ENCODE assay signal across 8 cellular contexts in the genomic region with DNA sequence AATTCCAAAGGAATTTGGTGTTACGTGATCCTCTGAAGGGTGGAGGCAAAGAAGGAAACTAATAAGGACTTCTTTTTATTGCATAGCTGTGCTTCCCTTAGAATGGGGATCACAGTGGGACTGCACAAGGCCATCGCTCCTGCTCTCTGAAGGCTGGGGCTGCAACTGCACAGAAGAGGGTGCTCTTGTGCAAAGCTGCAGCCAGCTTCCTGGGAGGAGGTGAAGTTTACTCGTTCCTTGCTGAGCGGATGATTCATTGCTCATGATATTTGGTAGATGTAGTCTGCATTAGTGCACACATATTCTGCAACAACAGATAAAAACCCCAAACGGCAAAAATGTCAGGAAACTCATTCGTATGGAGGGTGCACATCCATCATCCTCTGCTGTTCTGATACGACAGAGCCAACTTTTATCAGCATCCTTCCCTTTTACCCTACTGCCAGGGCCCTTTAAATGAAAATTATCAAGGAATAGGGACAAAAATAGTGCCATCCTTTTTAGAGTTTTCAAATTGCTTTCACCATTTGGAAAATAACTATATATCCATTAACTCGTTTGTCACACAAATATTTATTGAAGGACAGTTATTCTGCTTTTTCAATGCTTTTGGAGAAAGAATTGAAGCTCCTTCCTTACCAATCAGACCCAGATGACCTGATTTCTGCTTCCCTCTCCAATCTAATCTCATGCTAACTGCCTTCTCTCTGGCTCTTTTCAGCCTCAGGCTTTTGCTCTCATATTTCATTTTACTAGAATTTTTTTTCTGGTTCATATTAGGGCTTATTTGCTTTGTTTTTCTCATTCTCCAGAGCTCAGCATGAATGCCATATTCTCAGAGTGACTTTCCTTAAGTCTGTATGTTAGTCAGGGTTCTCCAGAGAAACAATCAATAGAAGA.
DNase-seq lines count a peak whose midpoint lies in the region; ATAC-seq and TF ChIP-seq lines count a peak whose summit lies in the region.

No MANE protein-coding gene starts in this region.

- intact Hi-C loops in CD8-positive, alpha-beta T cell (cut with DNase I, micrococcal nuclease), result loop anchor here (1.0 to 5.0 kb wide), 7 partner anchors 264 to 977 kb away; a partner anchor contains a TSS

- no peak overlapping the region for H3K4me3 ChIP-seq in CD8-positive, alpha-beta T cell (ENCODE audit: low read depth, low read length)
- no peak overlapping the region for H3K4me3 ChIP-seq in fibroblast of the aortic adventitia (ENCODE audit: low read depth, low read length)
- no peak overlapping the region for H3K4me3 ChIP-seq in osteoblast (ENCODE audit: insufficient read depth, low read length)
- H3K4me3 ChIP-seq in tibial nerve, result no peak overlapping the region

- no peak for TF ChIP-seq POLR2A in tibial nerve (IDR thresholded peaks at IDR 0.05)

- H3K4me3 Mint-ChIP-seq in CD8-positive, alpha-beta T cell, result no peak overlapping the region
- no peak overlapping the region for H3K4me3 Mint-ChIP-seq in activated T-cell treated with anti-CD3 and anti-CD28 coated beads, Interleukin-2, amount 50 U/mL, for 24 hours

- 29 to 45% methylated on average over 8 of the region's 8 CpGs for WGBS in tibial nerve, 2 donors

- no peaks in the 10 kb centered on the region for H3K79me2 ChIP-seq in osteoblast (ENCODE audit: insufficient read depth, low read length)

- TF ChIP-seq EP300 in tibial nerve (IDR thresholded peaks at IDR 0.05), result no peak

- CTCF ChIA-PET in CD8-positive, alpha-beta T cell (lab: Charles Lee), result interaction anchor here (0.6 to 5.0 kb wide), 14 partner anchors 9 to 977 kb away, joined by 3 to 26 read pairs (median 4); a partner anchor contains a TSS

- H2AFZ ChIP-seq in osteoblast (ENCODE audit: low read length), result peak overlapping the region; percentile 39

- H3K27ac Mint-ChIP-seq in CD8-positive, alpha-beta T cell, result no peak overlapping the region
- H3K27ac Mint-ChIP-seq in activated T-cell treated with anti-CD3 and anti-CD28 coated beads, Interleukin-2, amount 50 U/mL, for 24 hours, result no peak overlapping the region

- no peaks in the 10 kb centered on the region for H3K4me1 ChIP-seq in CD8-positive, alpha-beta T cell (ENCODE audit: insufficient read depth, low read length)
- H3K4me1 ChIP-seq in osteoblast (ENCODE audit: insufficient read depth, low read length) (peaks cover 8% of the 10 kb centered on the region), tibial nerve (no peaks in the 10 kb centered on the region)

- TF ChIP-seq CTCF in CD8-positive, alpha-beta T cell (IDR thresholded peaks at IDR 0.05), result peak; percentile 29
- TF ChIP-seq CTCF in fibroblast of the aortic adventitia (IDR thresholded peaks at IDR 0.05; ENCODE audit: insufficient read depth, low read length) (peak; percentile 92), osteoblast (IDR thresholded peaks at IDR 0.05; ENCODE audit: extremely low read depth, low read depth, low read length) (peak; percentile 97), tibial nerve (IDR thresholded peaks at IDR 0.05) (peak; percentile 25 to 45 (median 31))

- no peak overlapping the region for H3K27ac ChIP-seq in CD8-positive, alpha-beta T cell (ENCODE audit: low read depth, low read length)
- H3K27ac ChIP-seq in osteoblast (ENCODE audit: low read depth, low read length) (no peak overlapping the region), tibial nerve (no peak overlapping the region)

- POLR2A ChIA-PET in CD8-positive, alpha-beta T cell (lab: Charles Lee), result no interaction called here

- no peaks in the 10 kb centered on the region for H3K9me3 ChIP-seq in CD8-positive, alpha-beta T cell (ENCODE audit: low read length)
- H3K9me3 ChIP-seq in osteoblast (ENCODE audit: low read depth, low read length), result no peaks in the 10 kb centered on the region
- no peaks in the 10 kb centered on the region for H3K9me3 ChIP-seq in tibial nerve

- H3K27me3 Mint-ChIP-seq in CD8-positive, alpha-beta T cell (ENCODE audit: low read depth), result peaks cover 6% of the 10 kb centered on the region
- peaks cover 4% of the 10 kb centered on the region for H3K27me3 Mint-ChIP-seq in activated T-cell treated with anti-CD3 and anti-CD28 coated beads, Interleukin-2, amount 50 U/mL, for 24 hours

- H3K4me2 ChIP-seq in osteoblast (ENCODE audit: insufficient read depth, low read length), result peak overlapping the region; percentile 59

- H3K36me3 Mint-ChIP-seq in CD8-positive, alpha-beta T cell, result no peaks in the 10 kb centered on the region
- H3K36me3 Mint-ChIP-seq in activated T-cell treated with anti-CD3 and anti-CD28 coated beads, Interleukin-2, amount 50 U/mL, for 24 hours (ENCODE audit: low read depth), result no peaks in the 10 kb centered on the region

- peaks cover 2% of the 10 kb centered on the region for H3K27me3 ChIP-seq in CD8-positive, alpha-beta T cell (ENCODE audit: insufficient read depth, low read length)
- H3K27me3 ChIP-seq in osteoblast (ENCODE audit: insufficient read depth, low read length), result no peaks in the 10 kb centered on the region
- H3K27me3 ChIP-seq in tibial nerve, result no peaks in the 10 kb centered on the region

- no peaks in the 10 kb centered on the region for H4K20me1 ChIP-seq in osteoblast (ENCODE audit: insufficient read depth, low read length)

- no peaks in the 10 kb centered on the region for H3K9me3 Mint-ChIP-seq in CD8-positive, alpha-beta T cell
- H3K9me3 Mint-ChIP-seq in activated T-cell treated with anti-CD3 and anti-CD28 coated beads, Interleukin-2, amount 50 U/mL, for 24 hours, result no peaks in the 10 kb centered on the region

- peaks cover 2% of the 10 kb centered on the region for H3K4me1 Mint-ChIP-seq in CD8-positive, alpha-beta T cell (ENCODE audit: low read depth)
- peaks cover 6% of the 10 kb centered on the region for H3K4me1 Mint-ChIP-seq in activated T-cell treated with anti-CD3 and anti-CD28 coated beads, Interleukin-2, amount 50 U/mL, for 24 hours (ENCODE audit: low read depth)

- peak; percentile 16 to 74 (median 48) for DNase-seq in CD8-positive, alpha-beta T cell
- peak; percentile 13 for DNase-seq in OCI-M2 (lab: John Stamatoyannopoulos, UW; ENCODE audit: unreplicated experiment)
- DNase-seq in activated T-cell treated with anti-CD3 and anti-CD28 coated beads, Interleukin-2, amount 50 U/mL, for 24 hours, result peak; percentile 64
- peak; percentile 88 for DNase-seq in fibroblast of the aortic adventitia (ENCODE audit: low read depth)
- DNase-seq in osteoblast (ENCODE audit: insufficient read length, low spot score, missing footprints), result peak; percentile 85
- DNase-seq in tibial nerve (ENCODE audit: low spot score in 2 of 2), result peak; percentile 17 to 19

- H3K36me3 ChIP-seq in CD8-positive, alpha-beta T cell (ENCODE audit: insufficient read depth, low read length), result no peaks in the 10 kb centered on the region
- H3K36me3 ChIP-seq in osteoblast (ENCODE audit: insufficient read depth, low read length), result no peaks in the 10 kb centered on the region
- no peaks in the 10 kb centered on the region for H3K36me3 ChIP-seq in tibial nerve

- peak; percentile 69 for ATAC-seq in CD8-positive, alpha-beta T cell
- ATAC-seq in GM19324 (IDR thresholded peaks at IDR 0.05; ENCODE audit: low FRiP score, unreplicated experiment), result peak; percentile 71
- peak; percentile 70 for ATAC-seq in HG03439 (IDR thresholded peaks at IDR 0.05; ENCODE audit: unreplicated experiment)

Comparison
In these comparisons a context has a peak if more than half of its experiments do, and no peak if none do; other contexts are left out.
1. DNase-seq: peak in every context shown above with its lines; median percentile 88 in fibroblast of the aortic adventitia; 85 in osteoblast; 64 in activated T-cell treated with anti-CD3 and anti-CD28 coated beads, Interleukin-2, amount 50 U/mL, for 24 hours; 48 in CD8-positive, alpha-beta T cell; 18 in tibial nerve; 13 in OCI-M2.
2. CTCF ChIP-seq: peak in every context shown above with its lines; median percentile 97 in osteoblast; 92 in fibroblast of the aortic adventitia; 31 in tibial nerve; 29 in CD8-positive, alpha-beta T cell.